In the genomic region with DNA sequence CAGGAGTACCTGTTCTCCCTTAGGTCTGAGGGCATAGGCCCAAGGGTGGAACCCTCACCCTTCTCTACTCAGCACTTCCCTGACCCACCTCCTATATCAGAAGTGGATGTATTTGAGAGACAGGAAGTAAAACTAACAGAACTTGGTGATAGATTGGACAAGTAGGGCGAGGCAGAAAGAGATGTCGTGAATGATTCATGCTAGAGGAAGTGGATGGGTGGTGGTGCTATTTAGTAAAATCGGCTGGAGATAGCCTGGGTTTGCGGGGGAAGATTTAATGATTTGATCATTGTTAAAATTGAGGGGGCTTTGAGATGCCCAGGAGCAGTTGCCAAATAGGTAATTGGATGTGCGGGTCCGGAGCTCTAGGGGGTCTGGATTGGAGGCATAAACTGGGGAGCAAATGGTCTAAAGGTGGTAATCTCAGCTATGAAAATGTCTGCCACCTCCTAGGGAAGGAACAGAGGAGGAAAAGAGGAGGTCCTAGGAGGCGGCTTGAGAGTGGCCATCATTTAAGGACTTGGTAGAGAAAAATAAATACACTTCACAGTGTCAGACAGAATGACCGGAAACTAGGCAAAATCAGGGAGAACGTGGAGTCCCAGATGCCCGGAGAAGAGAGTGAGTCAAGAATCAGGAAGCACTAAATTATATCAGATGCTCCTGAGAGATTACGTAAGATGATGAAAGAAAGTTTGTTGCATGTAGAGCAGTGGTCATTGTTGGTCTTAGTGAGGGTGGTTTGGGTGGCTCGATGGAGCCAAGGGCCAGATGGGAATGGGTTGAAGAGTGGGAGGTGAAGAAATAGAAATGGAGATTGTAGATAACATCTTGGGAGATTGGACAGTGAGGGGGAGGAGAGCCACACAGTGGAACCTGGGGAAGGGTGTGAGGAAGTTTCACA, we compare ENCODE assay signal across 8 cellular contexts.
A peak's percentile ranks its signal among the peaks of the same experiment; 100 is the strongest.
DNase-seq lines count a peak whose midpoint lies in the region; ATAC-seq and TF ChIP-seq lines count a peak whose summit lies in the region.

No MANE protein-coding gene starts in this region.

- WGBS in lower leg skin, 2 donors, result 65 to 80% methylated on average over 12 of the region's 12 CpGs

- POLR2A ChIA-PET in naive thymus-derived CD8-positive, alpha-beta T cell (lab: Charles Lee), result interaction anchor here (1.0 kb wide), 1 partner anchor 113 kb away, joined by 3 read pairs; no protein-coding TSS in a partner anchor

- H3K4me3 ChIP-seq in lower leg skin (ENCODE audit: low read depth, poor library complexity, severe bottlenecking), result no peak overlapping the region

- peaks cover 18% of the 10 kb centered on the region for H3K4me1 Mint-ChIP-seq in activated T-helper 2 cell treated with anti-CD3 and anti-CD28 coated beads, Interferon-gamma antibody, Interleukin-2, Interleukin-4, amounts not matched to agents 10 μg/mL and 5 μg/mL and 100 μg/mL, durations not matched to agents 14 hours and 24 hours and 36 hours (ENCODE audit: low read depth)
- H3K4me1 Mint-ChIP-seq in naive thymus-derived CD8-positive, alpha-beta T cell, result peaks cover 5 to 28% (median 12%) of the 10 kb centered on the region in 4 donors

- H3K27ac Mint-ChIP-seq in activated T-helper 2 cell treated with anti-CD3 and anti-CD28 coated beads, Interferon-gamma antibody, Interleukin-2, Interleukin-4, amounts not matched to agents 10 μg/mL and 5 μg/mL and 100 μg/mL, durations not matched to agents 14 hours and 24 hours and 36 hours, result peak overlapping the region; percentile 79
- peak overlapping the region in 4 of 10 donors; percentile 2 to 85 (median 57) for H3K27ac Mint-ChIP-seq in naive thymus-derived CD8-positive, alpha-beta T cell

- H3K9me3 Mint-ChIP-seq in activated T-helper 2 cell treated with anti-CD3 and anti-CD28 coated beads, Interferon-gamma antibody, Interleukin-2, Interleukin-4, amounts not matched to agents 10 μg/mL and 5 μg/mL and 100 μg/mL, durations not matched to agents 14 hours and 24 hours and 36 hours, result peaks cover 9% of the 10 kb centered on the region
- peaks cover 0 to 4% (median 0%) of the 10 kb centered on the region in 9 donors for H3K9me3 Mint-ChIP-seq in naive thymus-derived CD8-positive, alpha-beta T cell

- ATAC-seq in naive thymus-derived CD8-positive, alpha-beta T cell, result peak; percentile 39 to 60
- ATAC-seq in HG02884 (IDR thresholded peaks at IDR 0.05; ENCODE audit: unreplicated experiment), result no peak

- no peak for TF ChIP-seq CTCF in lower leg skin (IDR thresholded peaks at IDR 0.05)

- peaks cover 5% of the 10 kb centered on the region for H3K36me3 Mint-ChIP-seq in activated T-helper 2 cell treated with anti-CD3 and anti-CD28 coated beads, Interferon-gamma antibody, Interleukin-2, Interleukin-4, amounts not matched to agents 10 μg/mL and 5 μg/mL and 100 μg/mL, durations not matched to agents 14 hours and 24 hours and 36 hours (ENCODE audit: low read depth)
- H3K36me3 Mint-ChIP-seq in naive thymus-derived CD8-positive, alpha-beta T cell, result no peaks in the 10 kb centered on the region

- intact Hi-C loops in activated T-helper 2 cell treated with anti-CD3 and anti-CD28 coated beads, Interferon-gamma antibody, Interleukin-2, Interleukin-4, amounts not matched to agents 10 μg/mL and 5 μg/mL and 100 μg/mL, durations not matched to agents 14 hours and 24 hours and 36 hours (cut with micrococcal nuclease), result loop anchor here (2.0 kb wide), 1 partner anchor 145 kb away; a partner anchor contains a TSS
- intact Hi-C loops in lower leg skin (cut with DNase I; ENCODE audit: low total_unique reads), result no loop called here

- peak; percentile 72 for DNase-seq in GDM1 (lab: John Stamatoyannopoulos, UW)
- peak; percentile 60 for DNase-seq in KG1 (lab: John Stamatoyannopoulos, UW)
- DNase-seq in activated T-helper 2 cell treated with anti-CD3 and anti-CD28 coated beads, Interferon-gamma antibody, Interleukin-2, Interleukin-4, amounts not matched to agents 10 μg/mL and 5 μg/mL and 100 μg/mL, durations not matched to agents 14 hours and 24 hours and 36 hours (ENCODE audit: low spot score), result peak; percentile 16
- DNase-seq in naive thymus-derived CD8-positive, alpha-beta T cell, result peak in 1 of 10 donors; percentile 8
- DNase-seq in medulla oblongata (ENCODE audit: extremely low spot score), result no peak
- no peak for DNase-seq in NCI-H774 (lab: John Stamatoyannopoulos, UW)
- no peak for DNase-seq in lower leg skin (ENCODE audit: low spot score in 2 of 2)

- H3K4me3 Mint-ChIP-seq in activated T-helper 2 cell treated with anti-CD3 and anti-CD28 coated beads, Interferon-gamma antibody, Interleukin-2, Interleukin-4, amounts not matched to agents 10 μg/mL and 5 μg/mL and 100 μg/mL, durations not matched to agents 14 hours and 24 hours and 36 hours (ENCODE audit: low read depth), result peak overlapping the region; percentile 46
- H3K4me3 Mint-ChIP-seq in naive thymus-derived CD8-positive, alpha-beta T cell, result peak overlapping the region in 5 of 10 donors; percentile 1 to 56 (median 32)

- H3K27me3 Mint-ChIP-seq in activated T-helper 2 cell treated with anti-CD3 and anti-CD28 coated beads, Interferon-gamma antibody, Interleukin-2, Interleukin-4, amounts not matched to agents 10 μg/mL and 5 μg/mL and 100 μg/mL, durations not matched to agents 14 hours and 24 hours and 36 hours (ENCODE audit: low read depth), result no peaks in the 10 kb centered on the region
- H3K27me3 Mint-ChIP-seq in naive thymus-derived CD8-positive, alpha-beta T cell, result peaks cover 0 to 6% (median 0%) of the 10 kb centered on the region in 5 donors

- TF ChIP-seq POLR2A in lower leg skin (IDR thresholded peaks at IDR 0.05), result no peak

Comparison
In these comparisons a context has a peak if more than half of its experiments do, and no peak if none do; other contexts are left out.
1. DNase-seq: peak in GDM1 (single experiment), KG1 (single experiment) and activated T-helper 2 cell treated with anti-CD3 and anti-CD28 coated beads, Interferon-gamma antibody, Interleukin-2, Interleukin-4, amounts not matched to agents 10 μg/mL and 5 μg/mL and 100 μg/mL, durations not matched to agents 14 hours and 24 hours and 36 hours (single experiment); none in medulla oblongata (single experiment), NCI-H774 (single experiment) and lower leg skin (0 of 2).